1 cellular context compared by ENCODE assay signal in genomic region chr16:28549301-28549899, GRCh38.
TF ChIP-seq lines count a peak whose summit lies in the region.

No MANE protein-coding gene starts in this region.

TF ChIP-seq in HepG2, 621 proteins besides CTCF, POLR2A, EP300 and RAD21:
- TF ChIP-seq THAP11 (CRISPR knock-in tag; IDR thresholded peaks at IDR 0.05) (peak; percentile 61), ZSCAN9 (CRISPR knock-in tag; IDR thresholded peaks at IDR 0.05; ENCODE audit: borderline replicate concordance) (0 out of 2 replicates have a peak, but pooled peaks have one; percentile 42), RXRA (CRISPR knock-in tag; IDR thresholded peaks at IDR 0.05) (no peak), ZNF704 (CRISPR knock-in tag; IDR thresholded peaks at IDR 0.05; ENCODE audit: borderline replicate concordance) (0 out of 2 replicates have a peak, but pooled peaks have one; percentile 44), HIC2 (CRISPR knock-in tag; IDR thresholded peaks at IDR 0.05; ENCODE audit: low read depth) (no peak), SNRNP70 (IDR thresholded peaks at IDR 0.05; ENCODE audit: low read depth, low read length) (no peak), SOX5 (CRISPR knock-in tag; IDR thresholded peaks at IDR 0.05; ENCODE audit: borderline replicate concordance) (peak; percentile 24; the same call in 1 of the 2 replicates), TGIF2 (CRISPR knock-in tag; IDR thresholded peaks at IDR 0.05) (peak; percentile 18; the same call in 1 of the 2 replicates), ELF1 (CRISPR knock-in tag; IDR thresholded peaks at IDR 0.05) (no peak), LCORL (IDR thresholded peaks at IDR 0.05) (no peak), LCORL (CRISPR knock-in tag; IDR thresholded peaks at IDR 0.05) (peak; percentile 49; the same call in 1 of the 2 replicates), CEBPG (CRISPR knock-in tag; IDR thresholded peaks at IDR 0.05) (0 out of 2 replicates have a peak, but pooled peaks have one; percentile 22), RXRB (CRISPR knock-in tag; IDR thresholded peaks at IDR 0.05; ENCODE audit: borderline replicate concordance) (0 out of 2 replicates have a peak, but pooled peaks have one; percentile 45), ZNF451 (CRISPR knock-in tag; IDR thresholded peaks at IDR 0.05) (no peak), ERF (CRISPR knock-in tag; IDR thresholded peaks at IDR 0.05) (0 out of 2 replicates have a peak, but pooled peaks have one; percentile 35), STAG1 (CRISPR knock-in tag; IDR thresholded peaks at IDR 0.05) (peak; percentile 96), ARID3A (IDR thresholded peaks at IDR 0.05; ENCODE audit: low read depth, low read length) (peak; percentile 64; the same call in 1 of the 2 replicates), ZNF580 (CRISPR knock-in tag; IDR thresholded peaks at IDR 0.05; ENCODE audit: borderline replicate concordance, low read depth) (0 out of 2 replicates have a peak, but pooled peaks have one; percentile 33), ZSCAN31 (CRISPR knock-in tag; IDR thresholded peaks at IDR 0.05; ENCODE audit: low read depth) (no peak), RARA (CRISPR knock-in tag; IDR thresholded peaks at IDR 0.05) (0 out of 2 replicates have a peak, but pooled peaks have one; percentile 9), CREM (IDR thresholded peaks at IDR 0.05) (0 out of 2 replicates have a peak, but pooled peaks have one; percentile 18), CREM (CRISPR knock-in tag; IDR thresholded peaks at IDR 0.05) (no peak), ETV5 (CRISPR knock-in tag; IDR thresholded peaks at IDR 0.05; ENCODE audit: borderline replicate concordance) (no peak), ZNF83 (CRISPR knock-in tag; IDR thresholded peaks at IDR 0.05; ENCODE audit: borderline replicate concordance) (no peak), THRA (CRISPR knock-in tag; IDR thresholded peaks at IDR 0.05; ENCODE audit: borderline replicate concordance) (0 out of 2 replicates have a peak, but pooled peaks have one; percentile 19), FOSL1 (CRISPR knock-in tag; IDR thresholded peaks at IDR 0.05; ENCODE audit: borderline replicate concordance) (no peak), HMGXB4 (CRISPR knock-in tag; IDR thresholded peaks at IDR 0.05; ENCODE audit: borderline replicate concordance in 1 of 2, low read depth in 1 of 2) (peak; percentile 43 to 65; a peak in 2 of 4 replicates), BORCS8-MEF2B (CRISPR knock-in tag; IDR thresholded peaks at IDR 0.05) (no peak), ZNF121 (CRISPR knock-in tag; IDR thresholded peaks at IDR 0.05) (0 out of 2 replicates have a peak, but pooled peaks have one; percentile 27), ZBTB38 (CRISPR knock-in tag; IDR thresholded peaks at IDR 0.05) (0 out of 2 replicates have a peak, but pooled peaks have one; percentile 31), FOXK2 (IDR thresholded peaks at IDR 0.05) (no peak), SALL1 (CRISPR knock-in tag; IDR thresholded peaks at IDR 0.05) (0 out of 2 replicates have a peak, but pooled peaks have one; percentile 17), DNMT1 (CRISPR knock-in tag; IDR thresholded peaks at IDR 0.05) (0 out of 2 replicates have a peak, but pooled peaks have one; percentile 67), JUND (CRISPR knock-in tag; IDR thresholded peaks at IDR 0.05) (0 out of 2 replicates have a peak, but pooled peaks have one; percentile 14), ATAD3A (CRISPR knock-in tag; IDR thresholded peaks at IDR 0.05) (no peak), BCL6 (CRISPR knock-in tag; IDR thresholded peaks at IDR 0.05) (0 out of 2 replicates have a peak, but pooled peaks have one; percentile 18), CHCHD3 (CRISPR knock-in tag; IDR thresholded peaks at IDR 0.05) (no peak), ZNF652 (CRISPR knock-in tag; IDR thresholded peaks at IDR 0.05; ENCODE audit: borderline replicate concordance, low read depth) (peak; percentile 94), ZNF362 (CRISPR knock-in tag; IDR thresholded peaks at IDR 0.05; ENCODE audit: borderline replicate concordance) (peak; percentile 56), SMC3 (IDR thresholded peaks at IDR 0.05; ENCODE audit: low read length) (peak; percentile 93), ZFP82 (CRISPR knock-in tag; IDR thresholded peaks at IDR 0.05; ENCODE audit: borderline replicate concordance) (no peak), GATAD1 (CRISPR knock-in tag; IDR thresholded peaks at IDR 0.05) (peak; percentile 44; the same call in 1 of the 2 replicates), GATAD2A (CRISPR knock-in tag; IDR thresholded peaks at IDR 0.05) (peak; percentile 46; the same call in 1 of the 2 replicates), HNF4A (CRISPR knock-in tag; IDR thresholded peaks at IDR 0.05) (no peak), SYNCRIP (IDR thresholded peaks at IDR 0.05; ENCODE audit: insufficient read depth, low read depth, low read length) (no peak), TCF7 (IDR thresholded peaks at IDR 0.05; ENCODE audit: low read depth) (no peak), ZFP91 (CRISPR knock-in tag; IDR thresholded peaks at IDR 0.05; ENCODE audit: borderline replicate concordance) (no peak), SAP130 (CRISPR knock-in tag; IDR thresholded peaks at IDR 0.05; ENCODE audit: low read depth) (0 out of 2 replicates have a peak, but pooled peaks have one; percentile 33), ZNF350 (CRISPR knock-in tag; IDR thresholded peaks at IDR 0.05; ENCODE audit: borderline replicate concordance, low read depth) (no peak), NR2F6 (IDR thresholded peaks at IDR 0.05) (0 out of 2 replicates have a peak, but pooled peaks have one; percentile 20), NR2F6 (CRISPR knock-in tag; IDR thresholded peaks at IDR 0.05) (no peak), NFATC3 (CRISPR knock-in tag; IDR thresholded peaks at IDR 0.05) (no peak), KAT8 (CRISPR knock-in tag; IDR thresholded peaks at IDR 0.05) (0 out of 2 replicates have a peak, but pooled peaks have one; percentile 32), CCDC6 (CRISPR knock-in tag; IDR thresholded peaks at IDR 0.05) (0 out of 2 replicates have a peak, but pooled peaks have one; percentile 37), ZNF784 (CRISPR knock-in tag; IDR thresholded peaks at IDR 0.05; ENCODE audit: borderline replicate concordance) (no peak), IRF2 (CRISPR knock-in tag; IDR thresholded peaks at IDR 0.05) (peak; percentile 58; the same call in 1 of the 2 replicates), PPARG (CRISPR knock-in tag; conservative IDR thresholded peaks at IDR 0.05) (0 out of 2 replicates have a peak, but pooled peaks have one; percentile 41), ZFY (CRISPR knock-in tag; IDR thresholded peaks at IDR 0.05) (no peak)
TF ChIP-seq in HepG2: peak in this region for 33.
